ENCODE assay signal across 19 cellular contexts in genomic region chr3:156743859-156744258, GRCh38.
"Had no signal": no experiment of that assay in that cellular context is flagged by ENCODE, and none has a peak within 500 bp of the region (broad histone marks: within the 10 kb centered on the region; RNA-seq: fewer than 3 reads in every experiment).

No MANE protein-coding gene starts in this region.

- H3K4me1 ChIP-seq: left ventricle myocardium inferior, pancreas had no signal

- H3K4me3 ChIP-seq: coronary artery, left ventricle myocardium inferior, pancreas had no signal

- H3K4me1 Mint-ChIP-seq: activated naive CD8-positive, alpha-beta T cell treated with anti-CD3 and anti-CD28 coated beads, Interleukin-2, amount 10 ng/mL, durations not matched to agents 7 days and 5 days had no signal

- H3K4me3 Mint-ChIP-seq: activated naive CD8-positive, alpha-beta T cell treated with anti-CD3 and anti-CD28 coated beads, Interleukin-2, amount 10 ng/mL, durations not matched to agents 7 days and 5 days; activated T-cell treated with anti-CD3 and anti-CD28 coated beads, Interleukin-2, amount 50 U/mL, for 4 hours; natural killer cell had no signal

- H3K27me3 ChIP-seq: pancreas had no signal

- ATAC-seq: activated T-cell treated with anti-CD3 and anti-CD28 coated beads, Interleukin-2, amount 50 U/mL, for 4 hours; natural killer cell; pancreas; right cardiac atrium; stimulated activated naive CD8-positive, alpha-beta T cell treated with anti-CD3 and anti-CD28 coated beads, Interleukin-15, Interleukin-2, amounts not matched to agents 100 U/mL and 50 U/mL, for 24 hours had no signal

- H3K36me3 ChIP-seq: left ventricle myocardium inferior, pancreas had no signal

- H3K27ac Mint-ChIP-seq: activated naive CD8-positive, alpha-beta T cell treated with anti-CD3 and anti-CD28 coated beads, Interleukin-2, amount 10 ng/mL, durations not matched to agents 7 days and 5 days; activated T-helper 2 cell treated with anti-CD3 and anti-CD28 coated beads, Interferon-gamma antibody, Interleukin-2, Interleukin-4, amounts not matched to agents 10 μg/mL and 5 μg/mL and 100 μg/mL, durations not matched to agents 14 hours and 24 hours and 36 hours; natural killer cell had no signal

- H3K27ac ChIP-seq: coronary artery, epithelial cell of prostate, left ventricle myocardium inferior, pancreas had no signal

- DNase-seq: activated CD8-positive, alpha-beta memory T cell treated with anti-CD3 and anti-CD28 coated beads, Interleukin-2, amount 50 U/mL, for 48 hours; activated naive CD4-positive, alpha-beta T cell; activated naive CD8-positive, alpha-beta T cell treated with anti-CD3 and anti-CD28 coated beads, Interleukin-2, amount 10 ng/mL, durations not matched to agents 7 days and 5 days; activated T-cell treated with anti-CD3 and anti-CD28 coated beads, Interleukin-2, amount 50 U/mL, for 4 hours; amygdala; cerebellar nuclear complex; foreskin fibroblast; kidney glomerular epithelial cell; left ventricle myocardium inferior; mammary epithelial cell; midbrain; natural killer cell; pancreas; right cardiac atrium; stimulated activated CD4-positive, alpha-beta T cell treated with anti-CD3 and anti-CD28 coated beads, Interleukin-4, amount 100 ng/mL, for 4 hours; stimulated activated naive CD8-positive, alpha-beta T cell treated with anti-CD3 and anti-CD28 coated beads, Interleukin-15, Interleukin-2, amounts not matched to agents 100 U/mL and 50 U/mL, for 24 hours had no signal

- H3K9me3 ChIP-seq: left ventricle myocardium inferior, pancreas had no signal
